Comparison of ENCODE assay signal across 1 cellular context in genomic region chr4:109436504-109436903, GRCh38.
TF ChIP-seq lines count a peak whose summit lies in the region.

No MANE protein-coding gene starts in this region.

TF ChIP-seq in HepG2, 621 proteins besides CTCF, POLR2A, EP300 and RAD21:
- TF ChIP-seq, protein P1, sequence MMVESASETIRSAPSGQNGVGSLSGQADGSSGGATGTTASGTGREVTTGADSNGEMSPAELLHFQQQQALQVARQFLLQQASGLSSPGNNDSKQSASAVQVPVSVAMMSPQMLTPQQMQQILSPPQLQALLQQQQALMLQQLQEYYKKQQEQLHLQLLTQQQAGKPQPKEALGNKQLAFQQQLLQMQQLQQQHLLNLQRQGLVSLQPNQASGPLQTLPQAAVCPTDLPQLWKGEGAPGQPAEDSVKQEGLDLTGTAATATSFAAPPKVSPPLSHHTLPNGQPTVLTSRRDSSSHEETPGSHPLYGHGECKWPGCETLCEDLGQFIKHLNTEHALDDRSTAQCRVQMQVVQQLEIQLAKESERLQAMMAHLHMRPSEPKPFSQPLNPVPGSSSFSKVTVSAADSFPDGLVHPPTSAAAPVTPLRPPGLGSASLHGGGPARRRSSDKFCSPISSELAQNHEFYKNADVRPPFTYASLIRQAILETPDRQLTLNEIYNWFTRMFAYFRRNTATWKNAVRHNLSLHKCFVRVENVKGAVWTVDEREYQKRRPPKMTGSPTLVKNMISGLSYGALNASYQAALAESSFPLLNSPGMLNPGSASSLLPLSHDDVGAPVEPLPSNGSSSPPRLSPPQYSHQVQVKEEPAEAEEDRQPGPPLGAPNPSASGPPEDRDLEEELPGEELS (CRISPR knock-in tag; IDR thresholded peaks at IDR 0.05) = no peak
- TF ChIP-seq PHF5A (CRISPR knock-in tag; IDR thresholded peaks at IDR 0.05; ENCODE audit: low read depth, unreplicated experiment) (no peak), ELF4 (CRISPR knock-in tag; IDR thresholded peaks at IDR 0.05; ENCODE audit: borderline replicate concordance) (no peak), ZNF589 (CRISPR knock-in tag; conservative IDR thresholded peaks at IDR 0.05) (no peak), GPBP1L1 (CRISPR knock-in tag; IDR thresholded peaks at IDR 0.05) (no peak), ETV5 (CRISPR knock-in tag; IDR thresholded peaks at IDR 0.05; ENCODE audit: borderline replicate concordance) (no peak), ZNF263 (CRISPR knock-in tag; IDR thresholded peaks at IDR 0.05) (no peak), ZBTB21 (CRISPR knock-in tag; IDR thresholded peaks at IDR 0.05) (no peak), ZNF7 (CRISPR knock-in tag; IDR thresholded peaks at IDR 0.05) (no peak), ZNF253 (CRISPR knock-in tag; IDR thresholded peaks at IDR 0.05; ENCODE audit: borderline replicate concordance) (no peak), FLYWCH1 (CRISPR knock-in tag; IDR thresholded peaks at IDR 0.05) (no peak), CHD4 (IDR thresholded peaks at IDR 0.05; ENCODE audit: borderline replicate concordance, low read length) (no peak), POLR2AphosphoS2 (IDR thresholded peaks at IDR 0.05; ENCODE audit: low read depth, low read length) (no peak), KDM3A (CRISPR knock-in tag; IDR thresholded peaks at IDR 0.05; ENCODE audit: low read depth) (no peak), THAP7 (CRISPR knock-in tag; IDR thresholded peaks at IDR 0.05) (no peak)
- TF ChIP-seq, protein P2, sequence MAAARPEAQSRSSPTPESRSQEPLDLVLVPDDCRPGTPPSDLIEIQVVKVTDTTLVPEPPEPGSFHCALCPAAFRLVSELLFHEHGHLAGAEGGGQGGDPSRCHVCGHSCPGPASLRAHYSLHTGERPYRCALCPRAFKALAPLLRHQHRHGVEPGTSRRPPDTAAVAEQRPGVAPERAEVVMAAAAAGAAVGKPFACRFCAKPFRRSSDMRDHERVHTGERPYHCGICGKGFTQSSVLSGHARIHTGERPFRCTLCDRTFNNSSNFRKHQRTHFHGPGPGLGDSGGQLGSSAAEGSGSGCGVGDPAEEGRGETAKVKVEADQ (CRISPR knock-in tag; IDR thresholded peaks at IDR 0.05; ENCODE audit: borderline replicate concordance) = no peak
- TF ChIP-seq, protein P3, sequence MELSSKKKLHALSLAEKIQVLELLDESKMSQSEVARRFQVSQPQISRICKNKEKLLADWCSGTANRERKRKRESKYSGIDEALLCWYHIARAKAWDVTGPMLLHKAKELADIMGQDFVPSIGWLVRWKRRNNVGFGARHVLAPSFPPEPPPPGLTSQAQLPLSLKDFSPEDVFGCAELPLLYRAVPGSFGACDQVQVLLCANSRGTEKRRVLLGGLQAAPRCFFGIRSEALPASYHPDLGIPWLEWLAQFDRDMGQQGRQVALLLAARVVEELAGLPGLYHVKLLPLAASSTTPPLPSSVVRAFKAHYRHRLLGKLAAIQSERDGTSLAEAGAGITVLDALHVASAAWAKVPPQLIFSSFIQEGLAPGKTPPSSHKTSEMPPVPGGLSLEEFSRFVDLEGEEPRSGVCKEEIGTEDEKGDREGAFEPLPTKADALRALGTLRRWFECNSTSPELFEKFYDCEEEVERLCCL (CRISPR knock-in tag; IDR thresholded peaks at IDR 0.05; ENCODE audit: borderline replicate concordance) = no peak
- TF ChIP-seq, protein P4, sequence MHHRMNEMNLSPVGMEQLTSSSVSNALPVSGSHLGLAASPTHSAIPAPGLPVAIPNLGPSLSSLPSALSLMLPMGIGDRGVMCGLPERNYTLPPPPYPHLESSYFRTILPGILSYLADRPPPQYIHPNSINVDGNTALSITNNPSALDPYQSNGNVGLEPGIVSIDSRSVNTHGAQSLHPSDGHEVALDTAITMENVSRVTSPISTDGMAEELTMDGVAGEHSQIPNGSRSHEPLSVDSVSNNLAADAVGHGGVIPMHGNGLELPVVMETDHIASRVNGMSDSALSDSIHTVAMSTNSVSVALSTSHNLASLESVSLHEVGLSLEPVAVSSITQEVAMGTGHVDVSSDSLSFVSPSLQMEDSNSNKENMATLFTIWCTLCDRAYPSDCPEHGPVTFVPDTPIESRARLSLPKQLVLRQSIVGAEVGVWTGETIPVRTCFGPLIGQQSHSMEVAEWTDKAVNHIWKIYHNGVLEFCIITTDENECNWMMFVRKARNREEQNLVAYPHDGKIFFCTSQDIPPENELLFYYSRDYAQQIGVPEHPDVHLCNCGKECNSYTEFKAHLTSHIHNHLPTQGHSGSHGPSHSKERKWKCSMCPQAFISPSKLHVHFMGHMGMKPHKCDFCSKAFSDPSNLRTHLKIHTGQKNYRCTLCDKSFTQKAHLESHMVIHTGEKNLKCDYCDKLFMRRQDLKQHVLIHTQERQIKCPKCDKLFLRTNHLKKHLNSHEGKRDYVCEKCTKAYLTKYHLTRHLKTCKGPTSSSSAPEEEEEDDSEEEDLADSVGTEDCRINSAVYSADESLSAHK (CRISPR knock-in tag; IDR thresholded peaks at IDR 0.05; ENCODE audit: borderline replicate concordance) = no peak
TF ChIP-seq in HepG2: peak in this region for 0.
